1 cellular context compared by ENCODE assay signal in the genomic region with DNA sequence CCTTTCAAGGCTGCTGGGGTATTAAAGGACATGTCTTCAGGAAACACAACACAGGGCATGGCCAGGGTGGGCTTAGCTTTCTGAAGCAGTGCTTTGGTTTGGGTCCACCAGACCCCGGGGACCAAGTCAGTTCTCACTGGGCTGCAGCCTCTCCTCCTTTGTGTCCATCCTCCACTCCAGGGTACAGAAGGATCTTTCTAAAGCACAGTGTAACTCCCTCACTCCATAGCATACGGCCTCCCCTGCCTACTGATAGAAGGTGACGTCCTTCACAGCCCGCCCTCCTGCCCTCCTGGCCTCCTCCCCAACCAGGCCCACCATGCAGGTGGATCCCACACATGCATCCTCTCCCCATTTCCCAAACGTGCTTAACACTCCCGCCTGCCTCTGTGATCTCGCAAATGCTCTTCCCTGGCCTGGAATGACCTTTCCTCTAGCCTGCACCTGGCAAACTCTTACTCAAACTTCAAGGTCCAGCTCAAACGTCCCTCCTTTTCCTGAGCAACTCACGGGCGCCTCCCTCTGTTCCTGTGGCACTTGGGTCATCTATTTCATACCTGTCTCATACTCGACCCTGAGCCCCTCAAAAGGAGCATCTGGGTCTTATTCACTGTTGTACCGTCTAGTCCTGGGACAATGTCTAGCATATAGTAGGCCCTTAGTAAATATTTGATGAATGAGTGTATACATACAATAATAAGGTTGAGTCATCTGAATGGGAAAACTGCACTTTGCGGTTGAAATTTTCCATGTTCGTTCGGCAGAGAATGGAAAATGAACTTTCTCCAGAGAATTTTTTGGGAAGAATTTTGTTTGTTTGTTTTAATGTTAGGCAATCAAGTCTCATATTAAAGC.
TF ChIP-seq lines count a peak whose summit lies in the region.

No MANE protein-coding gene starts in this region.

TF ChIP-seq in SK-N-SH, 30 proteins besides CTCF, POLR2A, EP300 and RAD21 (continued from another document):
- TF ChIP-seq PBX3 (IDR thresholded peaks at IDR 0.05): 0 out of 2 replicates have a peak, but pooled peaks have one; percentile 5
- no peak for TF ChIP-seq ELF1 (IDR thresholded peaks at IDR 0.05)
- no peak for TF ChIP-seq TEAD4 (IDR thresholded peaks at IDR 0.05; ENCODE audit: borderline replicate concordance, insufficient read depth)
- TF ChIP-seq EZH2phosphoT487 (IDR thresholded peaks at IDR 0.05; ENCODE audit: borderline replicate concordance, low read depth): no peak
- TF ChIP-seq FOXJ3 (CRISPR knock-in tag; IDR thresholded peaks at IDR 0.05): no peak
- no peak for TF ChIP-seq MXI1 (IDR thresholded peaks at IDR 0.05; ENCODE audit: low read depth, low read length)
- TF ChIP-seq NRF1 (IDR thresholded peaks at IDR 0.05; ENCODE audit: low read depth, low read length): no peak
- TF ChIP-seq NFIC (IDR thresholded peaks at IDR 0.05; ENCODE audit: borderline replicate concordance): no peak; the same call in 1 of the 2 replicates
- TF ChIP-seq SIN3A (IDR thresholded peaks at IDR 0.05; ENCODE audit: borderline replicate concordance, low read depth, low read length): no peak
- TF ChIP-seq RXRA (IDR thresholded peaks at IDR 0.05; ENCODE audit: borderline replicate concordance, low read depth): no peak
- TF ChIP-seq, protein P1, sequence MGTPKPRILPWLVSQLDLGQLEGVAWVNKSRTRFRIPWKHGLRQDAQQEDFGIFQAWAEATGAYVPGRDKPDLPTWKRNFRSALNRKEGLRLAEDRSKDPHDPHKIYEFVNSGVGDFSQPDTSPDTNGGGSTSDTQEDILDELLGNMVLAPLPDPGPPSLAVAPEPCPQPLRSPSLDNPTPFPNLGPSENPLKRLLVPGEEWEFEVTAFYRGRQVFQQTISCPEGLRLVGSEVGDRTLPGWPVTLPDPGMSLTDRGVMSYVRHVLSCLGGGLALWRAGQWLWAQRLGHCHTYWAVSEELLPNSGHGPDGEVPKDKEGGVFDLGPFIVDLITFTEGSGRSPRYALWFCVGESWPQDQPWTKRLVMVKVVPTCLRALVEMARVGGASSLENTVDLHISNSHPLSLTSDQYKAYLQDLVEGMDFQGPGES (IDR thresholded peaks at IDR 0.05; ENCODE audit: low read depth, low read length): no peak
- TF ChIP-seq YY1 (IDR thresholded peaks at IDR 0.05; ENCODE audit: low read depth): no peak
- no peak for TF ChIP-seq RCOR1 (IDR thresholded peaks at IDR 0.05; ENCODE audit: low read length)
- TF ChIP-seq, protein P2, sequence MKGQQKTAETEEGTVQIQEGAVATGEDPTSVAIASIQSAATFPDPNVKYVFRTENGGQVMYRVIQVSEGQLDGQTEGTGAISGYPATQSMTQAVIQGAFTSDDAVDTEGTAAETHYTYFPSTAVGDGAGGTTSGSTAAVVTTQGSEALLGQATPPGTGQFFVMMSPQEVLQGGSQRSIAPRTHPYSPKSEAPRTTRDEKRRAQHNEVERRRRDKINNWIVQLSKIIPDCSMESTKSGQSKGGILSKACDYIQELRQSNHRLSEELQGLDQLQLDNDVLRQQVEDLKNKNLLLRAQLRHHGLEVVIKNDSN (IDR thresholded peaks at IDR 0.05; ENCODE audit: borderline replicate concordance, low read depth): no peak
- no peak for TF ChIP-seq MAX (IDR thresholded peaks at IDR 0.05; ENCODE audit: low read depth)
- 0 out of 2 replicates have a peak, but pooled peaks have one; percentile 14 for TF ChIP-seq MEF2A (IDR thresholded peaks at IDR 0.05; ENCODE audit: borderline replicate concordance, low read depth)
- TF ChIP-seq JUND (IDR thresholded peaks at IDR 0.05): peak; percentile 60
